Comparison of ENCODE assay signal across 10 cellular contexts in genomic region chr1:9198538-9199361, GRCh38.
A peak's percentile ranks its signal among the peaks of the same experiment; 100 is the strongest.
DNase-seq lines count a peak whose midpoint lies in the region; ATAC-seq and TF ChIP-seq lines count a peak whose summit lies in the region.
"Had no signal": no experiment of that assay in that cellular context is flagged by ENCODE, and none has a peak within 500 bp of the region (broad histone marks: within the 10 kb centered on the region; RNA-seq: fewer than 3 reads in every experiment).

No MANE protein-coding gene starts in this region.

- H3K4me3 Mint-ChIP-seq in stimulated activated naive CD8-positive, alpha-beta T cell treated with anti-CD3 and anti-CD28 coated beads, Interleukin-15, Interleukin-2, amounts not matched to agents 100 ng/mL and 50 ng/mL, for 24 hours, result peak overlapping the region; percentile 45
- H3K4me3 Mint-ChIP-seq: activated naive CD8-positive, alpha-beta T cell treated with anti-CD3 and anti-CD28 coated beads, Interleukin-2, amount 10 ng/mL, durations not matched to agents 7 days and 5 days had no signal

- H3K9me3 Mint-ChIP-seq in stimulated activated naive CD8-positive, alpha-beta T cell treated with anti-CD3 and anti-CD28 coated beads, Interleukin-15, Interleukin-2, amounts not matched to agents 100 ng/mL and 50 ng/mL, for 24 hours, result no peaks in the 10 kb centered on the region
- H3K9me3 Mint-ChIP-seq: activated naive CD8-positive, alpha-beta T cell treated with anti-CD3 and anti-CD28 coated beads, Interleukin-2, amount 10 ng/mL, durations not matched to agents 7 days and 5 days; naive thymus-derived CD8-positive, alpha-beta T cell had no signal

- no peaks in the 10 kb centered on the region for H3K9me3 ChIP-seq in iPS-18a (ENCODE audit: control insufficient read depth, low read depth, low read length)

- H3K4me3 ChIP-seq in WI38 (ENCODE audit: low read depth, low read length) (peak overlapping the region; percentile 46), iPS-18a (ENCODE audit: low read length) (peak overlapping the region; percentile 51)

- H3K9ac ChIP-seq in iPS-18a (ENCODE audit: low read length), result no peak overlapping the region

- peaks cover 78% of the 10 kb centered on the region for H3K27me3 ChIP-seq in iPS-18a (ENCODE audit: control insufficient read depth, insufficient read depth, low read length)

- ATAC-seq in GM21367 (IDR thresholded peaks at IDR 0.05; ENCODE audit: unreplicated experiment), result no peak
- ATAC-seq: naive thymus-derived CD8-positive, alpha-beta T cell had no signal

- DNase-seq in NCI-H82 (lab: John Stamatoyannopoulos, UW), result peak; percentile 56
- DNase-seq in NCI-H82 treated with DMSO at 0.1 percent for 48 hours (lab: John Stamatoyannopoulos, UW; ENCODE audit: unreplicated experiment), result no peak
- DNase-seq in amniotic stem cell (lab: John Stamatoyannopoulos, UW), result no peak
- no peak for DNase-seq in SKM-1 treated with dmso at 0.1 percent for 144 hours (lab: John Stamatoyannopoulos, UW; ENCODE audit: unreplicated experiment)
- DNase-seq: activated naive CD8-positive, alpha-beta T cell treated with anti-CD3 and anti-CD28 coated beads, Interleukin-2, amount 10 ng/mL, durations not matched to agents 7 days and 5 days; naive thymus-derived CD8-positive, alpha-beta T cell had no signal

- H3K4me1 ChIP-seq in iPS-18a (ENCODE audit: control insufficient read depth, low read depth, low read length), result peaks cover 8% of the 10 kb centered on the region

- H3K27me3 Mint-ChIP-seq in stimulated activated naive CD8-positive, alpha-beta T cell treated with anti-CD3 and anti-CD28 coated beads, Interleukin-15, Interleukin-2, amounts not matched to agents 100 ng/mL and 50 ng/mL, for 24 hours, result peaks cover 69% of the 10 kb centered on the region

- H3K27ac Mint-ChIP-seq in stimulated activated naive CD8-positive, alpha-beta T cell treated with anti-CD3 and anti-CD28 coated beads, Interleukin-15, Interleukin-2, amounts not matched to agents 100 ng/mL and 50 ng/mL, for 24 hours, result peak overlapping the region; percentile 61
- H3K27ac Mint-ChIP-seq: activated naive CD8-positive, alpha-beta T cell treated with anti-CD3 and anti-CD28 coated beads, Interleukin-2, amount 10 ng/mL, durations not matched to agents 7 days and 5 days; naive thymus-derived CD8-positive, alpha-beta T cell had no signal

- H3K4me1 Mint-ChIP-seq in stimulated activated naive CD8-positive, alpha-beta T cell treated with anti-CD3 and anti-CD28 coated beads, Interleukin-15, Interleukin-2, amounts not matched to agents 100 ng/mL and 50 ng/mL, for 24 hours (ENCODE audit: low read depth), result peaks cover 71% of the 10 kb centered on the region

- no peaks in the 10 kb centered on the region for H3K36me3 ChIP-seq in iPS-18a (ENCODE audit: control insufficient read depth, low read depth, low read length)

- H3K36me3 Mint-ChIP-seq in stimulated activated naive CD8-positive, alpha-beta T cell treated with anti-CD3 and anti-CD28 coated beads, Interleukin-15, Interleukin-2, amounts not matched to agents 100 ng/mL and 50 ng/mL, for 24 hours (ENCODE audit: low read depth), result no peaks in the 10 kb centered on the region
- H3K36me3 Mint-ChIP-seq: activated naive CD8-positive, alpha-beta T cell treated with anti-CD3 and anti-CD28 coated beads, Interleukin-2, amount 10 ng/mL, durations not matched to agents 7 days and 5 days; naive thymus-derived CD8-positive, alpha-beta T cell had no signal

- no peak for TF ChIP-seq CTCF in WI38 (IDR thresholded peaks at IDR 0.05; ENCODE audit: low read depth, low read length)

- H3K27ac ChIP-seq in iPS-18a (ENCODE audit: low read length), result no peak overlapping the region
